ENCODE assay signal across 1 cellular context in genomic region chr7:92685146-92686042, GRCh38.
TF ChIP-seq lines count a peak whose summit lies in the region.

No MANE protein-coding gene starts in this region.

TF ChIP-seq in SK-N-SH treated with all-trans-retinoic acid at 6 μM for 48 hours, 23 proteins besides CTCF, POLR2A, EP300 and RAD21 (continued from another document):
- TF ChIP-seq TSHZ2 (CRISPR knock-in tag; IDR thresholded peaks at IDR 0.05) (no peak), CSRNP3 (CRISPR knock-in tag; IDR thresholded peaks at IDR 0.05) (no peak), TOX (CRISPR knock-in tag; IDR thresholded peaks at IDR 0.05; ENCODE audit: borderline replicate concordance) (peak; percentile 24; the same call in 1 of the 2 replicates), ZNF8 (CRISPR knock-in tag; IDR thresholded peaks at IDR 0.05) (no peak), PPARA (CRISPR knock-in tag; IDR thresholded peaks at IDR 0.05; ENCODE audit: borderline replicate concordance) (no peak), ZFP30 (CRISPR knock-in tag; IDR thresholded peaks at IDR 0.05) (no peak), BACH2 (CRISPR knock-in tag; IDR thresholded peaks at IDR 0.05; ENCODE audit: borderline replicate concordance) (no peak), ESRRG (CRISPR knock-in tag; IDR thresholded peaks at IDR 0.05) (no peak), TCF4 (CRISPR knock-in tag; IDR thresholded peaks at IDR 0.05; ENCODE audit: borderline replicate concordance) (no peak), ZC3H10 (CRISPR knock-in tag; IDR thresholded peaks at IDR 0.05) (peak; percentile 38; the same call in 1 of the 2 replicates), SNAI2 (CRISPR knock-in tag; IDR thresholded peaks at IDR 0.05) (peak; percentile 15; the same call in 1 of the 2 replicates)
- TF ChIP-seq, protein P1, sequence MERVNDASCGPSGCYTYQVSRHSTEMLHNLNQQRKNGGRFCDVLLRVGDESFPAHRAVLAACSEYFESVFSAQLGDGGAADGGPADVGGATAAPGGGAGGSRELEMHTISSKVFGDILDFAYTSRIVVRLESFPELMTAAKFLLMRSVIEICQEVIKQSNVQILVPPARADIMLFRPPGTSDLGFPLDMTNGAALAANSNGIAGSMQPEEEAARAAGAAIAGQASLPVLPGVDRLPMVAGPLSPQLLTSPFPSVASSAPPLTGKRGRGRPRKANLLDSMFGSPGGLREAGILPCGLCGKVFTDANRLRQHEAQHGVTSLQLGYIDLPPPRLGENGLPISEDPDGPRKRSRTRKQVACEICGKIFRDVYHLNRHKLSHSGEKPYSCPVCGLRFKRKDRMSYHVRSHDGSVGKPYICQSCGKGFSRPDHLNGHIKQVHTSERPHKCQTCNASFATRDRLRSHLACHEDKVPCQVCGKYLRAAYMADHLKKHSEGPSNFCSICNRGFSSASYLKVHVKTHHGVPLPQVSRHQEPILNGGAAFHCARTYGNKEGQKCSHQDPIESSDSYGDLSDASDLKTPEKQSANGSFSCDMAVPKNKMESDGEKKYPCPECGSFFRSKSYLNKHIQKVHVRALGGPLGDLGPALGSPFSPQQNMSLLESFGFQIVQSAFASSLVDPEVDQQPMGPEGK (CRISPR knock-in tag; IDR thresholded peaks at IDR 0.05; ENCODE audit: borderline replicate concordance) = no peak
- TF ChIP-seq, protein P2, sequence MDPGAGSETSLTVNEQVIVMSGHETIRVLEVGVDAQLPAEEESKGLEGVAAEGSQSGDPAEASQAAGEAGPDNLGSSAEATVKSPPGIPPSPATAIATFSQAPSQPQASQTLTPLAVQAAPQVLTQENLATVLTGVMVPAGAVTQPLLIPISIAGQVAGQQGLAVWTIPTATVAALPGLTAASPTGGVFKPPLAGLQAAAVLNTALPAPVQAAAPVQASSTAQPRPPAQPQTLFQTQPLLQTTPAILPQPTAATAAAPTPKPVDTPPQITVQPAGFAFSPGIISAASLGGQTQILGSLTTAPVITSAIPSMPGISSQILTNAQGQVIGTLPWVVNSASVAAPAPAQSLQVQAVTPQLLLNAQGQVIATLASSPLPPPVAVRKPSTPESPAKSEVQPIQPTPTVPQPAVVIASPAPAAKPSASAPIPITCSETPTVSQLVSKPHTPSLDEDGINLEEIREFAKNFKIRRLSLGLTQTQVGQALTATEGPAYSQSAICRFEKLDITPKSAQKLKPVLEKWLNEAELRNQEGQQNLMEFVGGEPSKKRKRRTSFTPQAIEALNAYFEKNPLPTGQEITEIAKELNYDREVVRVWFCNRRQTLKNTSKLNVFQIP (CRISPR knock-in tag; IDR thresholded peaks at IDR 0.05; ENCODE audit: borderline replicate concordance, low read depth) = no peak
